ENCODE assay signal across 12 cellular contexts in the genomic region with DNA sequence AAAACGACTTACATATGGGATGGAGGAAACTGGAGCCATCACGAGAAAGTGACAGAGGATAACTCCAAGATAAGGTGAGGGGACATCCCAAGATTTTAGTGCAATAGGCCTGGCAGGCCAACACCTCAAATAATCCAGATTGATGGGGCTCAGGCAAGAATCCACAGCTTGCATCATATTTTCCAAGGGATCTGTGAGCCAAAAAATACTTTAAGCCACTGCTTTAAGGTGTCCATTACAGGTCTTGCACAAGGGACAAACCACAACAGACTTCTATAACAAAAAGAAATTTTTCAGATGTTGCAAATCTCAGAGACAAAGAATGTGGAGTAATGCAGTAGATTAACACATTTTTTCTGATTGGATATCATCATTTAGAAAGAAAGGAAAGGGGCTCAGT. TPM values are rescaled to one million over a fixed set of nuclear protein-coding genes. Genes with fewer than 3 reads are reported as not detected.
DNase-seq lines count a peak whose midpoint lies in the region; ATAC-seq and TF ChIP-seq lines count a peak whose summit lies in the region.
"Had no signal": no experiment of that assay in that cellular context is flagged by ENCODE, and none has a peak within 500 bp of the region (broad histone marks: within the 10 kb centered on the region; RNA-seq: fewer than 3 reads in every experiment).

No MANE protein-coding gene starts in this region.

- no peak for TF ChIP-seq CTCF in CD14-positive monocyte (IDR thresholded peaks at IDR 0.05)
- no peak for TF ChIP-seq CTCF in Panc1 (IDR thresholded peaks at IDR 0.05)
- no peak for TF ChIP-seq CTCF in epithelial cell of esophagus (IDR thresholded peaks at IDR 0.05; ENCODE audit: insufficient read depth, low read depth, low read length, missing control alignments)
- no peak for TF ChIP-seq CTCF in osteocyte (IDR thresholded peaks at IDR 0.05)

- DNase-seq in CD14-positive monocyte (ENCODE audit: low spot score) (no peak), Panc1 (ENCODE audit: low read depth, low spot score) (no peak), epithelial cell of esophagus (ENCODE audit: low read depth) (peak; percentile 51), osteocyte (ENCODE audit: extremely low spot score, unreplicated experiment) (no peak), NCI-H524 (lab: John Stamatoyannopoulos, UW) (no peak), NCI-H2171 treated with DMSO at 0.1 percent for 48 hours (lab: John Stamatoyannopoulos, UW) (no peak), CD1c-positive myeloid dendritic cell (ENCODE audit: extremely low spot score) (no peak), DMS53 treated with DMSO at 0.1 percent for 48 hours (lab: John Stamatoyannopoulos, UW; ENCODE audit: unreplicated experiment) (no peak)
- DNase-seq: activated naive CD4-positive, alpha-beta T cell; small intestine had no signal

- H3K36me3 ChIP-seq in Panc1 (ENCODE audit: control insufficient read depth, insufficient read depth, low read length) = no peaks in the 10 kb centered on the region

- H3K4me1 ChIP-seq in Panc1 (ENCODE audit: control insufficient read depth, insufficient read depth, low read length) = peaks cover 19% of the 10 kb centered on the region; the same call in 1 of the 2 replicates

- peaks cover 0 to 3% of the 10 kb centered on the region in 2 donors for H3K36me3 Mint-ChIP-seq in CD14-positive monocyte
- H3K36me3 Mint-ChIP-seq in osteocyte (ENCODE audit: unreplicated experiment) = no peaks in the 10 kb centered on the region

- no peaks in the 10 kb centered on the region for H3K9me3 Mint-ChIP-seq in CD14-positive monocyte
- H3K9me3 Mint-ChIP-seq in osteocyte (ENCODE audit: unreplicated experiment) = no peaks in the 10 kb centered on the region

- peak overlapping the region; percentile 3; the same call in 1 of the 2 replicates for H3K27ac ChIP-seq in Panc1 (ENCODE audit: low read length)
- H3K27ac ChIP-seq: epithelial cell of prostate, PC-9 had no signal

- H3K27me3 Mint-ChIP-seq in CD14-positive monocyte (ENCODE audit: low read depth in 3 of 3) (peaks cover 0 to 2% (median 0%) of the 10 kb centered on the region in 3 donors), osteocyte (ENCODE audit: unreplicated experiment) (no peaks in the 10 kb centered on the region)

- no peak overlapping the region for H3K4me3 Mint-ChIP-seq in CD14-positive monocyte
- no peak overlapping the region for H3K4me3 Mint-ChIP-seq in osteocyte (ENCODE audit: unreplicated experiment)

- CTCF ChIA-PET in Panc1 (lab: Charles Lee) = no interaction called here

- H3K27me3 ChIP-seq in Panc1 (ENCODE audit: control insufficient read depth, insufficient read depth, low read length) = no peaks in the 10 kb centered on the region

- ATAC-seq in Panc1 = no peak

- in situ Hi-C loops in Panc1 (cut with HindIII; ENCODE audit: low pct_unique_long_range_greater_than_20kb, low sequenced_read_pairs) = no loop called here

- no peaks in the 10 kb centered on the region for H3K9me3 ChIP-seq in Panc1 (ENCODE audit: control insufficient read depth, insufficient read depth, low read depth, low read length)

- POLR2A ChIA-PET in Panc1 (lab: Charles Lee) = no interaction called here

- peaks cover 33% of the 10 kb centered on the region for H3K4me1 Mint-ChIP-seq in CD14-positive monocyte
- peaks cover 29% of the 10 kb centered on the region for H3K4me1 Mint-ChIP-seq in osteocyte (ENCODE audit: unreplicated experiment)

- TSS peak; percentile 26 for BruUV-seq in Panc1 (replicated peaks; lab: Mats Ljungman, UMichigan)

- intact Hi-C loops in CD14-positive monocyte (cut with micrococcal nuclease) = no loop called here
- intact Hi-C loops in Panc1 (cut with micrococcal nuclease; ENCODE audit: unreplicated experiment) = no loop called here

- H3K27ac Mint-ChIP-seq in CD14-positive monocyte (peak overlapping the region in 4 of 7 donors; percentile 15 to 74 (median 46)), osteocyte (ENCODE audit: unreplicated experiment) (peak overlapping the region; percentile 91)

- H3K4me3 ChIP-seq in Panc1 (ENCODE audit: low read depth in 2 of 2, low read length in 2 of 2) (no peak overlapping the region), epithelial cell of esophagus (ENCODE audit: low read length) (no peak overlapping the region)
- H3K4me3 ChIP-seq: PC-9 had no signal

RNA-seq across cellular contexts. Expression of a gene that starts 45.6 kb away (rescaled TPM):
- polyA plus RNA-seq in CD14-positive monocyte = 10 to 100 TPM; 24.4 to 37.5 TPM
- 136 TPM for total RNA-seq in Panc1 (2021; ENCODE audit: unreplicated experiment)
- polyA plus RNA-seq in Panc1 (2012; ENCODE audit: insufficient read length) = 117 TPM
- 115 and 122 TPM in 2 replicates for total RNA-seq in osteocyte
